Comparison of ENCODE assay signal across 12 cellular contexts in the genomic region with DNA sequence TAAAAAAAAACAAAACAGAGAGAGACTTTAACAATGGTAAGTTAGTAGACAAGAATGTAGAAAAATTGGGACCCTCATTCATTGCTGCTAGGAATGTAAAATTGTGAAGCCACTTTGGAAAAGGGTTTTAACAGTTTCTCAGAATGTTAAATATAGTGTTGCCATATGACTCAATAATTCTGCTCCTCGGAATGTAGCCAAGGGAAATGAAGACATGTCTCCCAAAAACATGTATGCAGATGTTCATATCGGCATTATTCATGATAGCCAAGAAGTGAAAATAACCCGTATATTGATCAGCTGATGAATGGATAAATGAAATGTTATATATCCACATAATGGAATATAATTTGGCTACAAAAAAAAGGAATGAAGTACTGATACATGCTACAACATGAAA.
DNase-seq lines count a peak whose midpoint lies in the region; ATAC-seq and TF ChIP-seq lines count a peak whose summit lies in the region.
"Had no signal": no experiment of that assay in that cellular context is flagged by ENCODE, and none has a peak within 500 bp of the region (broad histone marks: within the 10 kb centered on the region; RNA-seq: fewer than 3 reads in every experiment).

No MANE protein-coding gene starts in this region.

- H3K36me3 Mint-ChIP-seq in chondrocyte (ENCODE audit: low read depth): peaks cover 7% of the 10 kb centered on the region

- peaks cover 34% of the 10 kb centered on the region for H3K4me1 Mint-ChIP-seq in chondrocyte (ENCODE audit: low read depth)

- no peak overlapping the region for H2BK120ac ChIP-seq in mesenchymal stem cell (ENCODE audit: low read depth, low read length)

- H3K27ac ChIP-seq in cardiac muscle cell (peak overlapping the region; percentile 84), mesenchymal stem cell (ENCODE audit: low read length, poor library complexity, severe bottlenecking) (peak overlapping the region; percentile 61), tibial nerve (peak overlapping the region; percentile 28 to 89 (median 57))

- WGBS in mesenchymal stem cell: 85% methylated on average over 2 of the region's 3 CpGs
- WGBS in tibial nerve, 2 donors: 13 to 20% methylated on average over 3 of the region's 3 CpGs

- H2BK5ac ChIP-seq in mesenchymal stem cell (ENCODE audit: low read depth, low read length, poor library complexity, severe bottlenecking): no peak overlapping the region

- H3K27me3 Mint-ChIP-seq in chondrocyte (ENCODE audit: low read depth): no peaks in the 10 kb centered on the region

- H3K4me1 ChIP-seq in cardiac muscle cell (ENCODE audit: low read depth): peaks cover 40% of the 10 kb centered on the region
- no peaks in the 10 kb centered on the region for H3K4me1 ChIP-seq in mesenchymal stem cell (ENCODE audit: control insufficient read depth, insufficient read depth, low read depth, low read length)
- peaks cover 0 to 70% (median 32%) of the 10 kb centered on the region in 4 donors for H3K4me1 ChIP-seq in tibial nerve

- DNase-seq in cardiac muscle cell (ENCODE audit: low read depth in 1 of 2, low spot score in 1 of 2) (peak in 1 of 2 donors; percentile 52), Right ventricle myocardium inferior (ENCODE audit: missing footprints) (no peak), chondrocyte (ENCODE audit: low spot score) (no peak), mesenchymal stem cell (no peak), tibial nerve (ENCODE audit: low spot score in 2 of 2) (no peak), kidney tubule cell (ENCODE audit: low spot score) (no peak), EL (no peak)
- DNase-seq: activated CD4-positive, CD25-positive, alpha-beta regulatory T cell; NCI-H510A; SHP77 treated with DMSO at 0.1 percent for 48 hours had no signal

- peak overlapping the region; percentile 38 for H3K4me3 Mint-ChIP-seq in chondrocyte (ENCODE audit: unreplicated experiment)

- no peak overlapping the region for H3K18ac ChIP-seq in mesenchymal stem cell (ENCODE audit: low read depth in 1 of 2, low read length in 2 of 2)

- peaks cover 9% of the 10 kb centered on the region for H3K36me3 ChIP-seq in cardiac muscle cell
- H3K36me3 ChIP-seq in mesenchymal stem cell (ENCODE audit: control insufficient read depth in 1 of 2, insufficient read depth in 2 of 2, low read depth in 1 of 2, low read length in 2 of 2): peaks cover 3 to 12% of the 10 kb centered on the region in 2 experiments
- peaks cover 0 to 8% (median 0%) of the 10 kb centered on the region in 3 donors for H3K36me3 ChIP-seq in tibial nerve

- no peak overlapping the region for H2BK15ac ChIP-seq in mesenchymal stem cell (ENCODE audit: low read depth, poor library complexity, severe bottlenecking)

- no peak for TF ChIP-seq EP300 in tibial nerve (IDR thresholded peaks at IDR 0.05)

- no peak overlapping the region for H4K8ac ChIP-seq in mesenchymal stem cell (ENCODE audit: low read length)

- H3K9me3 Mint-ChIP-seq in chondrocyte (ENCODE audit: low read depth): no peaks in the 10 kb centered on the region
- H3K9me3 Mint-ChIP-seq: activated T-helper 2 cell treated with anti-CD3 and anti-CD28 coated beads, Interferon-gamma antibody, Interleukin-2, Interleukin-4, amounts not matched to agents 10 μg/mL and 5 μg/mL and 100 μg/mL, durations not matched to agents 14 hours and 24 hours and 36 hours had no signal

- H2AK5ac ChIP-seq in mesenchymal stem cell (ENCODE audit: low read length, severe bottlenecking): no peak overlapping the region

- no peak overlapping the region for H2AFZ ChIP-seq in mesenchymal stem cell (ENCODE audit: low read depth, low read length)

- no peak overlapping the region for H2BK12ac ChIP-seq in mesenchymal stem cell (ENCODE audit: low read length in 2 of 2)

- H3K4me3 ChIP-seq in cardiac muscle cell (no peak overlapping the region), mesenchymal stem cell (ENCODE audit: insufficient read depth in 1 of 2, low read depth in 1 of 2, low read length in 2 of 2) (peak overlapping the region in 1 of 2 experiments; percentile 28), tibial nerve (no peak overlapping the region)

- H4K91ac ChIP-seq in mesenchymal stem cell (ENCODE audit: low read length): no peak overlapping the region

- H3K4me2 ChIP-seq in mesenchymal stem cell (ENCODE audit: low read length, poor library complexity, severe bottlenecking): no peak overlapping the region

- peak overlapping the region; percentile 90 for H3K27ac Mint-ChIP-seq in chondrocyte (ENCODE audit: unreplicated experiment)
- H3K27ac Mint-ChIP-seq: activated T-helper 2 cell treated with anti-CD3 and anti-CD28 coated beads, Interferon-gamma antibody, Interleukin-2, Interleukin-4, amounts not matched to agents 10 μg/mL and 5 μg/mL and 100 μg/mL, durations not matched to agents 14 hours and 24 hours and 36 hours had no signal

- peak overlapping the region; percentile 67 for H3K9ac ChIP-seq in mesenchymal stem cell (ENCODE audit: low read length)

- no peak overlapping the region for H3K4ac ChIP-seq in mesenchymal stem cell (ENCODE audit: low read depth in 1 of 2, low read length in 2 of 2)

- TF ChIP-seq CTCF in cardiac muscle cell (IDR thresholded peaks at IDR 0.05; ENCODE audit: low read depth, low read length): no peak
- TF ChIP-seq CTCF in chondrocyte (IDR thresholded peaks at IDR 0.05): no peak
- TF ChIP-seq CTCF in tibial nerve (IDR thresholded peaks at IDR 0.05): no peak

- H3K79me1 ChIP-seq in mesenchymal stem cell (replicated peaks; ENCODE audit: low read length, poor library complexity, severe bottlenecking): peaks cover 4% of the 10 kb centered on the region

- H3K23ac ChIP-seq in mesenchymal stem cell (ENCODE audit: low read length in 2 of 2): no peak overlapping the region

- intact Hi-C loops in Right ventricle myocardium inferior (cut with DNase I): no loop called here

- H3K27me3 ChIP-seq in cardiac muscle cell (no peaks in the 10 kb centered on the region), mesenchymal stem cell (ENCODE audit: control insufficient read depth in 1 of 2, insufficient read depth in 1 of 2, low read length in 2 of 2) (no peaks in the 10 kb centered on the region), tibial nerve (no peaks in the 10 kb centered on the region)

- H3K9me3 ChIP-seq in cardiac muscle cell (ENCODE audit: low read depth) (no peaks in the 10 kb centered on the region), mesenchymal stem cell (ENCODE audit: control insufficient read depth, low read length) (no peaks in the 10 kb centered on the region), tibial nerve (no peaks in the 10 kb centered on the region)

- ATAC-seq in Right ventricle myocardium inferior: no peak
- no peak for ATAC-seq in HG02588 (IDR thresholded peaks at IDR 0.05; ENCODE audit: unreplicated experiment)

- no peak overlapping the region for H3K14ac ChIP-seq in mesenchymal stem cell (ENCODE audit: low read length in 2 of 2)

- no peak for TF ChIP-seq POLR2A in tibial nerve (IDR thresholded peaks at IDR 0.05)
